In the genomic region with DNA sequence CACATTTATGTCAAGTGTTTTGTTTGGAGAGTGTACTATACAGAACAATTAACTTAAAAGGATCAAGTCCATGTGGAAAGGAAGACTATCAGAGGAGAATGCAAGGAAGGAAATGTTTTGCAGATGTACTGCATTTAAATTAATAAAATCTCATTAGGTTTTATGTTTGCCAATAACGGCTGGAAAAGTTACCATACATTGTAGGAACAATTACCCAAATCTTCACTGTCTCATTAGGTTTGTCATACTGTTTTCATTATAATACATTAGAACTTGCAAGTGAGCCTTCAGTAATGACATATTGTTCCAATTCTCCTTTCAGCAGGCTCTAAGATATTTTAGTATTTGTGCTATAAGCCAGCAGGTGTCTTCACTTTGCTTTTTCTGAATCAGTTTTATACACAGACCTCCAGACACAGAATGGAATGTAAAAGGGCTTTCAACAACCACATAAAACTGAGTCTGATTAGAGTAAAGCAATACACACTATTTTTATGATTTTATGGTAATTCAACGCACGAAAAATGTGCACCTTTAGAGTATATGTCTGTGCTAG, we compare ENCODE assay signal across 25 cellular contexts.
DNase-seq lines count a peak whose midpoint lies in the region; FAIRE-seq and TF ChIP-seq lines count a peak whose summit lies in the region.
"Had no signal": no experiment of that assay in that cellular context is flagged by ENCODE, and none has a peak within 500 bp of the region (broad histone marks: within the 10 kb centered on the region; RNA-seq: fewer than 3 reads in every experiment).

No MANE protein-coding gene starts in this region.

- no peaks in the 10 kb centered on the region for H3K27me3 Mint-ChIP-seq in endodermal cell (ENCODE audit: insufficient read depth)
- H3K27me3 Mint-ChIP-seq: B cell; CD4-positive, alpha-beta memory T cell; CD4-positive, CD25-positive, alpha-beta regulatory T cell; CD8-positive, alpha-beta memory T cell had no signal

- POLR2A ChIA-PET in A673 (lab: Charles Lee; ENCODE audit: low non-redundant PET): no interaction called here
- POLR2A ChIA-PET in SK-N-SH (lab: Yijun Ruan, JAX): interaction anchor here (0.6 kb wide), 1 partner anchor 364 kb away, joined by 4 read pairs; no protein-coding TSS in a partner anchor

- no peaks in the 10 kb centered on the region for H3K36me3 Mint-ChIP-seq in endodermal cell (ENCODE audit: low read depth)
- H3K36me3 Mint-ChIP-seq: CD14-positive monocyte; CD4-positive, alpha-beta memory T cell; CD4-positive, CD25-positive, alpha-beta regulatory T cell; CD8-positive, alpha-beta memory T cell had no signal

- H3K4me1 ChIP-seq in A673 (ENCODE audit: insufficient read depth, low read length, poor library complexity, severe bottlenecking): no peaks in the 10 kb centered on the region
- peaks cover 0 to 14% of the 10 kb centered on the region in 2 experiments; a peak in 2 of 4 replicates for H3K4me1 ChIP-seq in SK-N-SH (ENCODE audit: control insufficient read depth in 1 of 2, insufficient read depth in 2 of 2, low read depth in 1 of 2, low read length in 1 of 2)
- no peaks in the 10 kb centered on the region for H3K4me1 ChIP-seq in endodermal cell (ENCODE audit: control insufficient read depth, insufficient read depth, low read length)
- peaks cover 5% of the 10 kb centered on the region; the same call in 1 of the 2 replicates for H3K4me1 ChIP-seq in BE2C
- H3K4me1 ChIP-seq: BLaER1 had no signal

- no peak for TF ChIP-seq CTCF in A673 (conservative IDR thresholded peaks at IDR 0.05; ENCODE audit: low read depth, low read length)
- no peak for TF ChIP-seq CTCF in D721Med (IDR thresholded peaks at IDR 0.05; ENCODE audit: insufficient read depth, missing control alignments)
- TF ChIP-seq CTCF in SK-N-SH (IDR thresholded peaks at IDR 0.05): no peak
- no peak for TF ChIP-seq CTCF in endodermal cell (conservative IDR thresholded peaks at IDR 0.05)
- no peak for TF ChIP-seq CTCF in BE2C (IDR thresholded peaks at IDR 0.05; ENCODE audit: low read depth, low read length)

- H2AFZ ChIP-seq in SK-N-SH (ENCODE audit: low read depth): no peak overlapping the region

- H3K27ac Mint-ChIP-seq in endodermal cell: no peak overlapping the region
- H3K27ac Mint-ChIP-seq: B cell; CD14-positive monocyte; CD4-positive, alpha-beta memory T cell; CD4-positive, CD25-positive, alpha-beta regulatory T cell; CD8-positive, alpha-beta memory T cell had no signal

- WGBS in SK-N-SH (ENCODE audit: low lambda C conversion rate): 52% methylated on average over 3 of the region's 3 CpGs
- WGBS in endodermal cell (ENCODE audit: insufficient coverage in 1 of 2, insufficient read length in 1 of 2), 2 experiments: 86 to 91% methylated on average over 1 to 3 of the region's 3 CpGs

- H3K27ac ChIP-seq in A673 (ENCODE audit: low read depth, low read length, poor library complexity, severe bottlenecking) (no peak overlapping the region), SK-N-SH (ENCODE audit: low read depth in 2 of 2, low read length in 1 of 2) (peak overlapping the region in 1 of 2 experiments; percentile 83; a peak in 2 of 4 replicates), endodermal cell (ENCODE audit: low read depth, low read length) (peak overlapping the region; percentile 27)
- H3K27ac ChIP-seq: BLaER1 had no signal

- TF ChIP-seq EP300 in SK-N-SH (IDR thresholded peaks at IDR 0.05; ENCODE audit: borderline replicate concordance in 1 of 2, low read depth in 1 of 2, low read length in 1 of 2): peak in 1 of 2 experiments; percentile 84; a peak in 2 of 4 replicates

- CTCF ChIA-PET in A673 (lab: Charles Lee): no interaction called here
- CTCF ChIA-PET in SK-N-SH (lab: Yijun Ruan, JAX): no interaction called here

- peak; percentile 38 for TF ChIP-seq RAD21 in SK-N-SH (IDR thresholded peaks at IDR 0.05; ENCODE audit: low read length)

- H3K4me3 ChIP-seq in A673 (ENCODE audit: low read depth, low read length, poor library complexity, severe bottlenecking) (no peak overlapping the region), SK-N-SH (ENCODE audit: low read depth in 2 of 2, low read length in 1 of 2) (no peak overlapping the region), endodermal cell (ENCODE audit: low read length) (no peak overlapping the region), BE2C (ENCODE audit: low read depth, low read length) (no peak overlapping the region)
- H3K4me3 ChIP-seq: BLaER1, GM12878 had no signal

- H3F3A ChIP-seq in SK-N-SH (replicated peaks; ENCODE audit: insufficient read depth): no peaks in the 10 kb centered on the region

- no peaks in the 10 kb centered on the region for H3K9me3 ChIP-seq in A673 (ENCODE audit: low read depth, low read length, poor library complexity, severe bottlenecking)
- no peaks in the 10 kb centered on the region for H3K9me3 ChIP-seq in SK-N-SH
- H3K9me3 ChIP-seq in endodermal cell (ENCODE audit: control insufficient read depth, low read length): no peaks in the 10 kb centered on the region
- H3K9me3 ChIP-seq in BE2C: no peaks in the 10 kb centered on the region
- H3K9me3 ChIP-seq: BLaER1 had no signal

- intact Hi-C loops in A673 (cut with micrococcal nuclease; ENCODE audit: unreplicated experiment): no loop called here

- H3K9ac ChIP-seq in SK-N-SH: no peak overlapping the region
- H3K9ac ChIP-seq in endodermal cell (ENCODE audit: extremely low read depth, low read length, poor library complexity, severe bottlenecking): no peak overlapping the region
- H3K9ac ChIP-seq: BLaER1 had no signal

- H3K79me2 ChIP-seq in SK-N-SH (ENCODE audit: insufficient read depth): no peaks in the 10 kb centered on the region

- H3K4me1 Mint-ChIP-seq in endodermal cell: peaks cover 5% of the 10 kb centered on the region
- H3K4me1 Mint-ChIP-seq: B cell; CD14-positive monocyte; CD4-positive, alpha-beta memory T cell; CD4-positive, CD25-positive, alpha-beta regulatory T cell; CD8-positive, alpha-beta memory T cell had no signal

- DNase-seq in A673 (ENCODE audit: low spot score) (peak; percentile 33), D721Med (ENCODE audit: insufficient read length, low spot score) (no peak), SK-N-SH (peak; percentile 2), endodermal cell (no peak), DMS79 treated with DMSO at 0.1 percent for 48 hours (lab: John Stamatoyannopoulos, UW) (no peak), BE2C (no peak), NCI-H187 (lab: John Stamatoyannopoulos, UW) (no peak), islet precursor cell (no peak)
- DNase-seq: 8988T; AML-193; C1 segment of cervical spinal cord; CD4-positive, alpha-beta memory T cell; CD4-positive, CD25-positive, alpha-beta regulatory T cell; CD8-positive, alpha-beta memory T cell; COR-L47; DND-41; EL; GDM1 had no signal

- H3K9me3 Mint-ChIP-seq in endodermal cell: no peaks in the 10 kb centered on the region

- H3K4me2 ChIP-seq in SK-N-SH: no peak overlapping the region
- H3K4me2 ChIP-seq: BLaER1 had no signal

- no peaks in the 10 kb centered on the region for H3K9me2 ChIP-seq in SK-N-SH

- H3K36me3 ChIP-seq in A673 (ENCODE audit: insufficient read depth, low read length, poor library complexity, severe bottlenecking) (no peaks in the 10 kb centered on the region), SK-N-SH (replicated peaks in 1 of 2; ENCODE audit: control insufficient read depth in 1 of 2, insufficient read depth in 2 of 2, low read length in 1 of 2) (no peaks in the 10 kb centered on the region), endodermal cell (ENCODE audit: control insufficient read depth, insufficient read depth, low read length) (no peaks in the 10 kb centered on the region), BE2C (no peaks in the 10 kb centered on the region)
- H3K36me3 ChIP-seq: BLaER1 had no signal

- H3K4me3 Mint-ChIP-seq in endodermal cell: no peak overlapping the region
- H3K4me3 Mint-ChIP-seq: B cell; CD14-positive monocyte; CD4-positive, alpha-beta memory T cell; CD4-positive, CD25-positive, alpha-beta regulatory T cell; CD8-positive, alpha-beta memory T cell had no signal

- peak; percentile 77 for FAIRE-seq in D721Med (lab: Jason Lieb, UNC)
- FAIRE-seq: A204.1, GM12878, GM12892, GM18507 had no signal

- H4K20me1 ChIP-seq in SK-N-SH (ENCODE audit: insufficient read depth): no peaks in the 10 kb centered on the region
- H4K20me1 ChIP-seq: BLaER1 had no signal

- peaks cover 14% of the 10 kb centered on the region for H3K27me3 ChIP-seq in A673 (replicated peaks; ENCODE audit: insufficient read depth, low read depth, low read length, poor library complexity)
- no peaks in the 10 kb centered on the region for H3K27me3 ChIP-seq in SK-N-SH (ENCODE audit: insufficient read depth)
- H3K27me3 ChIP-seq in endodermal cell (ENCODE audit: control insufficient read depth, insufficient read depth, low read length, poor library complexity, severe bottlenecking): no peaks in the 10 kb centered on the region
- H3K27me3 ChIP-seq in BE2C: no peaks in the 10 kb centered on the region
- H3K27me3 ChIP-seq: BLaER1 had no signal

- no TSS peak for BruUV-seq in A673 (replicated peaks; lab: Mats Ljungman, UMichigan)

TF ChIP-seq in SK-N-SH, 30 proteins besides CTCF, POLR2A, EP300 and RAD21:
- TF ChIP-seq RCOR1 (IDR thresholded peaks at IDR 0.05; ENCODE audit: low read length): peak; percentile 58; the same call in 1 of the 2 replicates
- peak; percentile 61; the same call in 1 of the 2 replicates for TF ChIP-seq MXI1 (IDR thresholded peaks at IDR 0.05; ENCODE audit: low read depth, low read length)
- 0 out of 2 replicates have a peak, but pooled peaks have one; percentile 9 for TF ChIP-seq TCF12 (IDR thresholded peaks at IDR 0.05)
- peak; percentile 23 for TF ChIP-seq CHD2 (IDR thresholded peaks at IDR 0.05; ENCODE audit: low read length, partially characterized antibody)
- TF ChIP-seq, protein P1, sequence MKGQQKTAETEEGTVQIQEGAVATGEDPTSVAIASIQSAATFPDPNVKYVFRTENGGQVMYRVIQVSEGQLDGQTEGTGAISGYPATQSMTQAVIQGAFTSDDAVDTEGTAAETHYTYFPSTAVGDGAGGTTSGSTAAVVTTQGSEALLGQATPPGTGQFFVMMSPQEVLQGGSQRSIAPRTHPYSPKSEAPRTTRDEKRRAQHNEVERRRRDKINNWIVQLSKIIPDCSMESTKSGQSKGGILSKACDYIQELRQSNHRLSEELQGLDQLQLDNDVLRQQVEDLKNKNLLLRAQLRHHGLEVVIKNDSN (IDR thresholded peaks at IDR 0.05; ENCODE audit: borderline replicate concordance, low read depth): no peak

Comparison
In these comparisons a context has a peak if more than half of its experiments do, and no peak if none do; other contexts are left out.
1. DNase-seq: peak in A673 (single experiment) and SK-N-SH (single experiment); none in D721Med (single experiment), endodermal cell (single experiment), DMS79 treated with DMSO at 0.1 percent for 48 hours (single experiment), BE2C (single experiment), NCI-H187 (0 of 2) and islet precursor cell (single experiment).